11 cellular contexts compared by ENCODE assay signal in genomic region chr18:76805221-76805620, GRCh38. TPM values are rescaled to one million over a fixed set of nuclear protein-coding genes. Genes with fewer than 3 reads are reported as not detected.
DNase-seq lines count a peak whose midpoint lies in the region; ATAC-seq and TF ChIP-seq lines count a peak whose summit lies in the region.
"Had no signal": no experiment of that assay in that cellular context is flagged by ENCODE, and none has a peak within 500 bp of the region (broad histone marks: within the 10 kb centered on the region; RNA-seq: fewer than 3 reads in every experiment).

No MANE protein-coding gene starts in this region.

- no peaks in the 10 kb centered on the region for H4K20me1 ChIP-seq in GM23338 (replicated peaks; ENCODE audit: insufficient read depth)

- H3K27me3 ChIP-seq in GM23338 (ENCODE audit: insufficient read depth) (no peaks in the 10 kb centered on the region), vagina (no peaks in the 10 kb centered on the region)
- no peaks in the 10 kb centered on the region for H3K27me3 ChIP-seq in naive thymus-derived CD4-positive, alpha-beta T cell (ENCODE audit: control insufficient read depth in 2 of 2, insufficient read depth in 2 of 2, low read length in 2 of 2)
- H3K27me3 ChIP-seq: SJCRH30 had no signal

- TF ChIP-seq CTCF in GM23338 (conservative IDR thresholded peaks at IDR 0.05; ENCODE audit: low read depth in 2 of 2) (peak; percentile 38 to 41), nephron progenitor cell (IDR thresholded peaks at IDR 0.05) (no peak), vagina (IDR thresholded peaks at IDR 0.05) (no peak)

- no peak overlapping the region; the same call in 1 of the 2 replicates for H2AFZ ChIP-seq in GM23338

- CTCF ChIA-PET in naive thymus-derived CD4-positive, alpha-beta T cell (lab: Charles Lee), result no interaction called here

- H3K27ac ChIP-seq in GM23338 (ENCODE audit: low read depth), result no peak overlapping the region
- H3K27ac ChIP-seq in vagina, result no peak overlapping the region
- H3K27ac ChIP-seq in naive thymus-derived CD4-positive, alpha-beta T cell (ENCODE audit: low read depth, low read length), result no peak overlapping the region
- H3K27ac ChIP-seq: SJCRH30, spleen had no signal

- H3F3A ChIP-seq in GM23338 (replicated peaks; ENCODE audit: low read depth), result no peaks in the 10 kb centered on the region

- peaks cover 3% of the 10 kb centered on the region for H3K4me1 Mint-ChIP-seq in GM23338
- peaks cover 15% of the 10 kb centered on the region for H3K4me1 Mint-ChIP-seq in central memory CD8-positive, alpha-beta T cell
- H3K4me1 Mint-ChIP-seq in nephron progenitor cell, result peaks cover 5% of the 10 kb centered on the region
- H3K4me1 Mint-ChIP-seq in naive thymus-derived CD4-positive, alpha-beta T cell, result peaks cover 6 to 13% (median 8%) of the 10 kb centered on the region in 7 donors

- TF ChIP-seq POLR2A in vagina (IDR thresholded peaks at IDR 0.05), result no peak

- H3K9me3 Mint-ChIP-seq in GM23338, result no peaks in the 10 kb centered on the region
- H3K9me3 Mint-ChIP-seq in central memory CD8-positive, alpha-beta T cell, result no peaks in the 10 kb centered on the region
- H3K9me3 Mint-ChIP-seq in nephron progenitor cell, result no peaks in the 10 kb centered on the region
- no peaks in the 10 kb centered on the region for H3K9me3 Mint-ChIP-seq in naive thymus-derived CD4-positive, alpha-beta T cell
- H3K9me3 Mint-ChIP-seq: IgD-negative memory B cell had no signal

- no peaks in the 10 kb centered on the region for H3K36me3 Mint-ChIP-seq in GM23338 (ENCODE audit: low read depth)
- H3K36me3 Mint-ChIP-seq in central memory CD8-positive, alpha-beta T cell (ENCODE audit: insufficient read depth), result peaks cover 10% of the 10 kb centered on the region
- peaks cover 11% of the 10 kb centered on the region for H3K36me3 Mint-ChIP-seq in nephron progenitor cell (ENCODE audit: low read depth)
- peaks cover 0 to 16% (median 5%) of the 10 kb centered on the region in 5 donors for H3K36me3 Mint-ChIP-seq in naive thymus-derived CD4-positive, alpha-beta T cell

- ATAC-seq in GM23338 (no peak), HG03520 (IDR thresholded peaks at IDR 0.05; ENCODE audit: unreplicated experiment) (no peak)
- no peak for ATAC-seq in central memory CD8-positive, alpha-beta T cell (replicated peaks; ENCODE audit: extremely low read depth, poor library complexity, severe bottlenecking)
- ATAC-seq in naive thymus-derived CD4-positive, alpha-beta T cell, result no peak

- H3K4me1 ChIP-seq in GM23338 (ENCODE audit: insufficient read depth), result no peaks in the 10 kb centered on the region
- H3K4me1 ChIP-seq in vagina, result peaks cover 12% of the 10 kb centered on the region
- H3K4me1 ChIP-seq in naive thymus-derived CD4-positive, alpha-beta T cell (ENCODE audit: control insufficient read depth in 2 of 2, insufficient read depth in 2 of 2, low read length in 2 of 2), result peaks cover 5 to 8% of the 10 kb centered on the region in 2 donors
- H3K4me1 ChIP-seq: SJCRH30 had no signal

- DNase-seq in GM23338 (ENCODE audit: low spot score) (no peak), NAMALWA (ENCODE audit: low spot score) (peak; percentile 40), nephron progenitor cell (no peak), UCSD-AML1 (lab: John Stamatoyannopoulos, UW; ENCODE audit: unreplicated experiment) (no peak), vagina (ENCODE audit: extremely low spot score in 2 of 2) (no peak)
- DNase-seq in central memory CD8-positive, alpha-beta T cell (ENCODE audit: low spot score in 2 of 2), result no peak
- no peak for DNase-seq in naive thymus-derived CD4-positive, alpha-beta T cell
- DNase-seq: SJCRH30, spleen had no signal

- H3K79me2 ChIP-seq in GM23338 (replicated peaks; ENCODE audit: insufficient read depth), result no peaks in the 10 kb centered on the region

- no peak overlapping the region for H3K4me2 ChIP-seq in GM23338

- no peak overlapping the region for H3K4me3 ChIP-seq in GM23338
- no peak overlapping the region for H3K4me3 ChIP-seq in vagina
- H3K4me3 ChIP-seq in naive thymus-derived CD4-positive, alpha-beta T cell (ENCODE audit: low read length), result no peak overlapping the region
- H3K4me3 ChIP-seq: SJCRH30, spleen had no signal

- H3K27ac Mint-ChIP-seq in GM23338 (peak overlapping the region; percentile 37; the same call in 1 of the 2 replicates), nephron progenitor cell (peak overlapping the region; percentile 55)
- H3K27ac Mint-ChIP-seq in central memory CD8-positive, alpha-beta T cell (ENCODE audit: low read depth), result peak overlapping the region; percentile 49
- H3K27ac Mint-ChIP-seq in naive thymus-derived CD4-positive, alpha-beta T cell, result no peak overlapping the region

- H3K36me3 ChIP-seq in GM23338 (ENCODE audit: insufficient read depth) (no peaks in the 10 kb centered on the region), vagina (no peaks in the 10 kb centered on the region)
- H3K36me3 ChIP-seq in naive thymus-derived CD4-positive, alpha-beta T cell (ENCODE audit: control insufficient read depth in 2 of 3, insufficient read depth in 3 of 3, low read length in 3 of 3), result no peaks in the 10 kb centered on the region
- H3K36me3 ChIP-seq: SJCRH30 had no signal

- POLR2A ChIA-PET in naive thymus-derived CD4-positive, alpha-beta T cell (lab: Charles Lee), result no interaction called here

- no peak overlapping the region for H3K4me3 Mint-ChIP-seq in GM23338
- no peak overlapping the region for H3K4me3 Mint-ChIP-seq in central memory CD8-positive, alpha-beta T cell
- H3K4me3 Mint-ChIP-seq in nephron progenitor cell, result no peak overlapping the region
- no peak overlapping the region for H3K4me3 Mint-ChIP-seq in naive thymus-derived CD4-positive, alpha-beta T cell
- H3K4me3 Mint-ChIP-seq: IgD-negative memory B cell had no signal

- H3K9me2 ChIP-seq in GM23338 (ENCODE audit: insufficient read depth), result no peaks in the 10 kb centered on the region

- intact Hi-C loops in vagina (cut with DNase I), result loop anchor here (10.0 kb wide), 2 partner anchors 70 to 180 kb away; no protein-coding TSS in a partner anchor
- intact Hi-C loops in naive thymus-derived CD4-positive, alpha-beta T cell (cut with micrococcal nuclease), result no loop called here

- peaks cover 11% of the 10 kb centered on the region for H3K27me3 Mint-ChIP-seq in GM23338 (ENCODE audit: insufficient read depth, low read depth, poor library complexity)
- peaks cover 10% of the 10 kb centered on the region for H3K27me3 Mint-ChIP-seq in central memory CD8-positive, alpha-beta T cell
- H3K27me3 Mint-ChIP-seq in nephron progenitor cell (ENCODE audit: low read depth, poor library complexity), result peaks cover 5% of the 10 kb centered on the region
- peaks cover 0 to 14% (median 0%) of the 10 kb centered on the region in 5 donors for H3K27me3 Mint-ChIP-seq in naive thymus-derived CD4-positive, alpha-beta T cell

- H3K9me3 ChIP-seq in vagina, result no peaks in the 10 kb centered on the region
- no peaks in the 10 kb centered on the region for H3K9me3 ChIP-seq in naive thymus-derived CD4-positive, alpha-beta T cell (ENCODE audit: control insufficient read depth in 2 of 3, low read length in 3 of 3)
- H3K9me3 ChIP-seq: SJCRH30, spleen had no signal

TF ChIP-seq in GM23338, 12 proteins besides CTCF, POLR2A, EP300 and RAD21 (continues in another document):
- no peak for TF ChIP-seq EZH2phosphoT487 (IDR thresholded peaks at IDR 0.05; ENCODE audit: unreplicated experiment)
- no peak for TF ChIP-seq EZH2 (IDR thresholded peaks at IDR 0.05; ENCODE audit: low read depth, unreplicated experiment)

RNA-seq across cellular contexts. Expression of gene ZNF236, which starts 17.1 kb away (rescaled TPM):
- 10.1 and 16.3 TPM in 2 replicates for total RNA-seq in GM23338 (2014; rRNA removed; shearing (Covaris generic))
- polyA plus RNA-seq in GM23338 (2016; fragmentation: Nextera tagmentation; extraction: Ambion mirVana), result 6.4 and 8.9 TPM in 2 replicates
- 14.5 TPM for total RNA-seq in vagina
- total RNA-seq in naive thymus-derived CD4-positive, alpha-beta T cell, result 10 to 100 TPM; 25.9 to 34.5 (median 30.6) TPM
- polyA plus RNA-seq in naive thymus-derived CD4-positive, alpha-beta T cell, result 10 to 100 TPM in 1 of 2 donors, 1 to 10 TPM in 1; 5.7 to 12.6 TPM

Comparison
In these comparisons a context has a peak if more than half of its experiments do, and no peak if none do; other contexts are left out.
1. H3K27ac Mint-ChIP-seq: peak in GM23338 (single experiment), central memory CD8-positive, alpha-beta T cell (single experiment) and nephron progenitor cell (single experiment); none in naive thymus-derived CD4-positive, alpha-beta T cell (0 of 9).
2. CTCF ChIP-seq: peak in GM23338 (2 of 2); none in nephron progenitor cell (single experiment) and vagina (0 of 3).